19 cellular contexts compared by ENCODE assay signal in the genomic region with DNA sequence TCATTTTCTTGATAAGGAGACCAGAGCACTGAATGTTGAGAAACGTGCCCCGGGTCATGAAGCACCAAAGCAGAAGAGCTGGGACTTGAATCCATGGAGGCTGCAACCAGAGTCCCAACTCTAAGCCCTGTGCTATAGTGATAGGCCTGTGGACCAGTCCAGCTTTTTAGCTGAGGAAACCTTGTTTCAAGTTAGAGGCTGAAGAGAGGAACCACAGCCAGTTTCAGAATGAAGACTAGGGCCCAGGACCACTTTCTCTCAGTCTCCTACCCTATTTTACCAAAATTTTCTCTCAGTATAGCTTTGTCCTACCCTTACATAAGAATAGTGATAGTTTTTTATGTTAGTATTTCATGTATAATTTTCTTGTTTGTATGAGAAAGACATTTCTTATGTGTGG. TPM values are rescaled to one million over a fixed set of nuclear protein-coding genes. Genes with fewer than 3 reads are reported as not detected.
DNase-seq lines count a peak whose midpoint lies in the region; ATAC-seq, FAIRE-seq and TF ChIP-seq lines count a peak whose summit lies in the region.
"Had no signal": no experiment of that assay in that cellular context is flagged by ENCODE, and none has a peak within 500 bp of the region (broad histone marks: within the 10 kb centered on the region; RNA-seq: fewer than 3 reads in every experiment).

No MANE protein-coding gene starts in this region.

- intact Hi-C loops in GM12878 (cut with micrococcal nuclease; ENCODE audit: unreplicated experiment), result no loop called here

- H3K4me1 ChIP-seq in GM12878 (ENCODE audit: control insufficient read depth, insufficient read depth, low read length), result no peaks in the 10 kb centered on the region

- no peak overlapping the region for H3K4me2 ChIP-seq in GM12878 (ENCODE audit: control insufficient read depth, insufficient read depth)

- no peaks in the 10 kb centered on the region for H3K79me2 ChIP-seq in GM12878 (ENCODE audit: control insufficient read depth, insufficient read depth, low read length)

- no peak for TF ChIP-seq RAD21 in GM12878 (IDR thresholded peaks at IDR 0.05; ENCODE audit: insufficient read depth, low read depth, low read length)

- no peak overlapping the region for H3K4me3 Mint-ChIP-seq in effector memory CD8-positive, alpha-beta T cell
- H3K4me3 Mint-ChIP-seq: B cell; CD4-positive, alpha-beta memory T cell; T-helper 17 cell had no signal

- no peak overlapping the region for H3K27ac ChIP-seq in GM12878 (ENCODE audit: control insufficient read depth, insufficient read depth)
- H3K27ac ChIP-seq: GM23248 had no signal

- RAD21 ChIA-PET in GM12878 (lab: Charles Lee; ENCODE audit: unreplicated experiment), result interaction anchor here (0.9 to 2.3 kb wide), 3 partner anchors 29 to 98 kb away, joined by 3 to 8 read pairs (median 3); no protein-coding TSS in a partner anchor

- in situ Hi-C loops in GM12878 (cut with MboI), result no loop called here

- 77% methylated on average over 2 of the region's 2 CpGs for WGBS in GM12878 (ENCODE audit: insufficient coverage, insufficient replicate concordance, low lambda C conversion rate, missing lambda C conversion rate)

- no peak for DNase-seq in GM18507 (ENCODE audit: extremely low spot score, insufficient read length, low read depth)
- no peak for DNase-seq in GM12878 (ENCODE audit: low read depth, low spot score)
- no peak for DNase-seq in NCI-H1436 (lab: John Stamatoyannopoulos, UW)
- no peak for DNase-seq in COLO668 (lab: John Stamatoyannopoulos, UW; ENCODE audit: unreplicated experiment)
- DNase-seq in effector memory CD8-positive, alpha-beta T cell, result no peak
- DNase-seq: CD4-positive, alpha-beta memory T cell; DND-41; GF-D8; GM23248; NCI-H2227 treated with DMSO at 0.1 percent for 48 hours; NCI-H526; SIG-M5; T-helper 17 cell had no signal

- no peaks in the 10 kb centered on the region for H3K9me3 ChIP-seq in GM12878 (replicated peaks; ENCODE audit: control insufficient read depth, insufficient read depth, low read length)

- no peak for TF ChIP-seq EP300 in GM12878 (IDR thresholded peaks at IDR 0.05; ENCODE audit: borderline replicate concordance in 1 of 2, control insufficient read depth in 1 of 2, low read depth in 2 of 2, low read length in 2 of 2)

- H3K36me3 ChIP-seq in GM12878 (ENCODE audit: control insufficient read depth in 2 of 2, insufficient read depth in 2 of 2, low read length in 1 of 2), result no peaks in the 10 kb centered on the region

- CTCF ChIA-PET in GM12878 (lab: Yijun Ruan, JAX), result interaction anchor here (3.4 kb wide), 1 partner anchor 12 kb away, joined by 13 read pairs; no protein-coding TSS in a partner anchor

- no peaks in the 10 kb centered on the region for H3K4me1 Mint-ChIP-seq in effector memory CD8-positive, alpha-beta T cell (ENCODE audit: low read depth in 2 of 2)
- H3K4me1 Mint-ChIP-seq: CD4-positive, alpha-beta memory T cell had no signal

- peak; percentile 38 for FAIRE-seq in GM18507 (lab: Jason Lieb, UNC)
- FAIRE-seq in GM12878 (lab: Jason Lieb, UNC), result no peak
- FAIRE-seq: D721Med, HTR-8/SVneo had no signal

- POLR2A ChIA-PET in GM12878 (lab: Charles Lee), result interaction anchor here (0.7 to 1.0 kb wide), 2 partner anchors 14 to 44 kb away, joined by 3 read pairs; no protein-coding TSS in a partner anchor

- TF ChIP-seq POLR2A in GM12878 (IDR thresholded peaks at IDR 0.05; ENCODE audit: low read depth, low read length), result no peak

- no peak overlapping the region for H3K27ac Mint-ChIP-seq in effector memory CD8-positive, alpha-beta T cell
- H3K27ac Mint-ChIP-seq: B cell; CD4-positive, alpha-beta memory T cell; T-helper 17 cell had no signal

- no peaks in the 10 kb centered on the region for H3K27me3 ChIP-seq in GM12878 (replicated peaks in 1 of 2; ENCODE audit: control insufficient read depth in 2 of 2, insufficient read depth in 2 of 2, low read length in 1 of 2)

- H3K4me3 ChIP-seq in GM12878, result no peak overlapping the region
- H3K4me3 ChIP-seq: GM23248 had no signal

- no peaks in the 10 kb centered on the region for H3K9me3 Mint-ChIP-seq in effector memory CD8-positive, alpha-beta T cell
- H3K9me3 Mint-ChIP-seq: CD4-positive, alpha-beta memory T cell had no signal

- H4K20me1 ChIP-seq in GM12878 (ENCODE audit: control insufficient read depth, insufficient read depth), result no peaks in the 10 kb centered on the region

- no peak overlapping the region for H2AFZ ChIP-seq in GM12878 (ENCODE audit: control insufficient read depth, low read depth, low read length)
- H2AFZ ChIP-seq: GM23248 had no signal

- SMC1A ChIA-PET in GM12878 (lab: Charles Lee; ENCODE audit: uncharacterized antibody, unreplicated experiment), result interaction anchor here (0.8 to 2.5 kb wide), 6 partner anchors 8 to 50 kb away, joined by 3 to 14 read pairs (median 3); no protein-coding TSS in a partner anchor

- no peaks in the 10 kb centered on the region for H3K36me3 Mint-ChIP-seq in effector memory CD8-positive, alpha-beta T cell (ENCODE audit: insufficient read depth)
- H3K36me3 Mint-ChIP-seq: CD4-positive, alpha-beta memory T cell had no signal

- BruUV-seq in GM12878 (replicated peaks; lab: Mats Ljungman, UMichigan), result no TSS peak

- TF ChIP-seq CTCF in GM12878 (IDR thresholded peaks at IDR 0.05 in 2 of 3, conservative IDR thresholded peaks at IDR 0.05 in 1 of 3; ENCODE audit: control insufficient read depth in 2 of 3, extremely low read depth in 1 of 3, insufficient read depth in 1 of 3, low read depth in 3 of 3, low read length in 3 of 3), result no peak

- H3K27me3 Mint-ChIP-seq in effector memory CD8-positive, alpha-beta T cell, result peaks cover 0 to 10% of the 10 kb centered on the region in 2 donors

- H3K9ac ChIP-seq in GM12878 (ENCODE audit: control insufficient read depth, insufficient read depth, low read length), result no peak overlapping the region
- H3K9ac ChIP-seq: GM23248 had no signal

- ATAC-seq in GM19463 (IDR thresholded peaks at IDR 0.05; ENCODE audit: unreplicated experiment) (peak; percentile 43), HG02763 (IDR thresholded peaks at IDR 0.05; ENCODE audit: unreplicated experiment) (peak; percentile 52), GM12878 (peak; percentile 64)
- ATAC-seq in effector memory CD8-positive, alpha-beta T cell (replicated peaks), result no peak
- ATAC-seq: HCT116, T-helper 17 cell had no signal

TF ChIP-seq in GM12878, 131 proteins besides CTCF, POLR2A, EP300 and RAD21 (continues in another document):
- TF ChIP-seq, protein P1, sequence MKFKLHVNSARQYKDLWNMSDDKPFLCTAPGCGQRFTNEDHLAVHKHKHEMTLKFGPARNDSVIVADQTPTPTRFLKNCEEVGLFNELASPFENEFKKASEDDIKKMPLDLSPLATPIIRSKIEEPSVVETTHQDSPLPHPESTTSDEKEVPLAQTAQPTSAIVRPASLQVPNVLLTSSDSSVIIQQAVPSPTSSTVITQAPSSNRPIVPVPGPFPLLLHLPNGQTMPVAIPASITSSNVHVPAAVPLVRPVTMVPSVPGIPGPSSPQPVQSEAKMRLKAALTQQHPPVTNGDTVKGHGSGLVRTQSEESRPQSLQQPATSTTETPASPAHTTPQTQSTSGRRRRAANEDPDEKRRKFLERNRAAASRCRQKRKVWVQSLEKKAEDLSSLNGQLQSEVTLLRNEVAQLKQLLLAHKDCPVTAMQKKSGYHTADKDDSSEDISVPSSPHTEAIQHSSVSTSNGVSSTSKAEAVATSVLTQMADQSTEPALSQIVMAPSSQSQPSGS (IDR thresholded peaks at IDR 0.05; ENCODE audit: low read length), result no peak
- TF ChIP-seq, protein P2, sequence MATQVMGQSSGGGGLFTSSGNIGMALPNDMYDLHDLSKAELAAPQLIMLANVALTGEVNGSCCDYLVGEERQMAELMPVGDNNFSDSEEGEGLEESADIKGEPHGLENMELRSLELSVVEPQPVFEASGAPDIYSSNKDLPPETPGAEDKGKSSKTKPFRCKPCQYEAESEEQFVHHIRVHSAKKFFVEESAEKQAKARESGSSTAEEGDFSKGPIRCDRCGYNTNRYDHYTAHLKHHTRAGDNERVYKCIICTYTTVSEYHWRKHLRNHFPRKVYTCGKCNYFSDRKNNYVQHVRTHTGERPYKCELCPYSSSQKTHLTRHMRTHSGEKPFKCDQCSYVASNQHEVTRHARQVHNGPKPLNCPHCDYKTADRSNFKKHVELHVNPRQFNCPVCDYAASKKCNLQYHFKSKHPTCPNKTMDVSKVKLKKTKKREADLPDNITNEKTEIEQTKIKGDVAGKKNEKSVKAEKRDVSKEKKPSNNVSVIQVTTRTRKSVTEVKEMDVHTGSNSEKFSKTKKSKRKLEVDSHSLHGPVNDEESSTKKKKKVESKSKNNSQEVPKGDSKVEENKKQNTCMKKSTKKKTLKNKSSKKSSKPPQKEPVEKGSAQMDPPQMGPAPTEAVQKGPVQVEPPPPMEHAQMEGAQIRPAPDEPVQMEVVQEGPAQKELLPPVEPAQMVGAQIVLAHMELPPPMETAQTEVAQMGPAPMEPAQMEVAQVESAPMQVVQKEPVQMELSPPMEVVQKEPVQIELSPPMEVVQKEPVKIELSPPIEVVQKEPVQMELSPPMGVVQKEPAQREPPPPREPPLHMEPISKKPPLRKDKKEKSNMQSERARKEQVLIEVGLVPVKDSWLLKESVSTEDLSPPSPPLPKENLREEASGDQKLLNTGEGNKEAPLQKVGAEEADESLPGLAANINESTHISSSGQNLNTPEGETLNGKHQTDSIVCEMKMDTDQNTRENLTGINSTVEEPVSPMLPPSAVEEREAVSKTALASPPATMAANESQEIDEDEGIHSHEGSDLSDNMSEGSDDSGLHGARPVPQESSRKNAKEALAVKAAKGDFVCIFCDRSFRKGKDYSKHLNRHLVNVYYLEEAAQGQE (IDR thresholded peaks at IDR 0.05; ENCODE audit: low read depth, low read length), result no peak

RNA-seq across cellular contexts. Expression of a gene that starts 44.8 kb away (rescaled TPM):
- 16.5 and 17.8 TPM in 2 replicates for total RNA-seq in GM12878 (2013; cell fraction: nucleolus; rRNA removed)
- total RNA-seq in GM12878 (2014; rRNA removed) (23.5 and 25.1 TPM in 2 replicates), GM12878 (2014; rRNA removed; fragmentation: Illumina TruSeq; extraction: Trizol) (21.4 and 21.5 TPM in 2 replicates), GM12878 (2021) (21.6 and 22.2 TPM in 2 replicates)
- polyA plus RNA-seq in GM12878 (2011; ENCODE audit: low read depth), result 9.6 TPM
- polyA plus RNA-seq in GM12878 (2011; rRNA removed) (12.4 and 12.7 TPM in 2 replicates), GM12878 (2014; fragmentation: Illumina TruSeq; extraction: Trizol) (23.8 and 25.0 TPM in 2 replicates), GM12878 (2014; fragmentation: Nextera tagmentation; extraction: Ambion mirVana) (1 to 10 TPM; 6.8 to 9.1 TPM), GM12878 (2014; rRNA removed) (16.0 and 16.2 TPM in 2 replicates), GM12878 (2016; fragmentation: Nextera tagmentation; extraction: Ambion mirVana) (10 to 100 TPM; 10.1 to 10.4 TPM)
- polyA plus RNA-seq in GM12878 (2011; cell fraction: cytosol; rRNA removed), result 6.1 and 7.2 TPM in 2 replicates
- 7.3 and 9.9 TPM in 2 replicates for polyA plus RNA-seq in GM12878 (2011; cell fraction: nucleus; rRNA removed)
- polyA plus RNA-seq in GM12878 (2012), result 12.9 and 13.0 TPM in 2 replicates
- 9.9 and 10.7 TPM in 2 replicates for polyA minus RNA-seq in GM12878 (2011; rRNA and poly(A)+ RNA removed)
- polyA minus RNA-seq in GM12878 (2011; cell fraction: cytosol; rRNA and poly(A)+ RNA removed), result 4.0 TPM in 2 replicates
- polyA minus RNA-seq in GM12878 (2011; cell fraction: nucleus; rRNA and poly(A)+ RNA removed), result 11.5 and 13.6 TPM in 2 replicates
